ENCODE assay signal across 1 cellular context in the genomic region with DNA sequence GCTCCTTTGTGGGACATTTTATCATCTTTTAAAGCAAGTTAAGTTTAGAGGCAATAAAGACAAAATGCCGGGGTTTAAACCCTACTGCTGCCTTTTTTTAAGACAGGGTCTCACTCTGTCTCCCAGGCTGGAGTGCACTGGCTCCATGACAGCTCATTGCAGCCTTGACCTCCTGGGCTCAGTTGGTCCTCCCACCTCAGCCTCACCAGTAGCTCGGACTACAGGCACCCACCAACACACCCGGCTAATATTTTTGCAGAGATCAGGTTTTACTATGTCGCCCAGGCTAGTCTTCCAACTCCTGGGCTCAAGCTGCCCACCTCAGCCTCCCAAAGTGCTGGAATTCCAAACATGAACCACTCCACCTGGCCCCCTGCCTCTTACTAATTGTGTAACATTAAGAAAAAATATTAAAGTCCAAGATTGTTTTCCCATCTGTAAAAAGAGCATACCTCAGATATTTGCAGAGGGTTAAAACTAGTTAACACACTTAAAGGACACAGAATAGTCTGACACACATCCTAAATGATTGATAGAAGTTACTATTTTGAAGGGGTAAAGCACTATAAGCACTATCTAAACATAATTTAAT.
TF ChIP-seq lines count a peak whose summit lies in the region.

No MANE protein-coding gene starts in this region.

TF ChIP-seq in WTC11, 78 proteins besides CTCF, POLR2A, EP300 and RAD21 (continued from another document):
- TF ChIP-seq, protein P1, sequence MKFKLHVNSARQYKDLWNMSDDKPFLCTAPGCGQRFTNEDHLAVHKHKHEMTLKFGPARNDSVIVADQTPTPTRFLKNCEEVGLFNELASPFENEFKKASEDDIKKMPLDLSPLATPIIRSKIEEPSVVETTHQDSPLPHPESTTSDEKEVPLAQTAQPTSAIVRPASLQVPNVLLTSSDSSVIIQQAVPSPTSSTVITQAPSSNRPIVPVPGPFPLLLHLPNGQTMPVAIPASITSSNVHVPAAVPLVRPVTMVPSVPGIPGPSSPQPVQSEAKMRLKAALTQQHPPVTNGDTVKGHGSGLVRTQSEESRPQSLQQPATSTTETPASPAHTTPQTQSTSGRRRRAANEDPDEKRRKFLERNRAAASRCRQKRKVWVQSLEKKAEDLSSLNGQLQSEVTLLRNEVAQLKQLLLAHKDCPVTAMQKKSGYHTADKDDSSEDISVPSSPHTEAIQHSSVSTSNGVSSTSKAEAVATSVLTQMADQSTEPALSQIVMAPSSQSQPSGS (CRISPR knock-in tag; IDR thresholded peaks at IDR 0.05; ENCODE audit: borderline replicate concordance, low read depth), result no peak
- TF ChIP-seq NFE2L1 (CRISPR knock-in tag; IDR thresholded peaks at IDR 0.05), result no peak
- TF ChIP-seq CREM (CRISPR knock-in tag; IDR thresholded peaks at IDR 0.05), result no peak
- TF ChIP-seq HMGA2 (CRISPR knock-in tag; IDR thresholded peaks at IDR 0.05), result no peak
- TF ChIP-seq NFYB (CRISPR knock-in tag; conservative IDR thresholded peaks at IDR 0.05; ENCODE audit: low read depth), result no peak
- TF ChIP-seq, protein P2, sequence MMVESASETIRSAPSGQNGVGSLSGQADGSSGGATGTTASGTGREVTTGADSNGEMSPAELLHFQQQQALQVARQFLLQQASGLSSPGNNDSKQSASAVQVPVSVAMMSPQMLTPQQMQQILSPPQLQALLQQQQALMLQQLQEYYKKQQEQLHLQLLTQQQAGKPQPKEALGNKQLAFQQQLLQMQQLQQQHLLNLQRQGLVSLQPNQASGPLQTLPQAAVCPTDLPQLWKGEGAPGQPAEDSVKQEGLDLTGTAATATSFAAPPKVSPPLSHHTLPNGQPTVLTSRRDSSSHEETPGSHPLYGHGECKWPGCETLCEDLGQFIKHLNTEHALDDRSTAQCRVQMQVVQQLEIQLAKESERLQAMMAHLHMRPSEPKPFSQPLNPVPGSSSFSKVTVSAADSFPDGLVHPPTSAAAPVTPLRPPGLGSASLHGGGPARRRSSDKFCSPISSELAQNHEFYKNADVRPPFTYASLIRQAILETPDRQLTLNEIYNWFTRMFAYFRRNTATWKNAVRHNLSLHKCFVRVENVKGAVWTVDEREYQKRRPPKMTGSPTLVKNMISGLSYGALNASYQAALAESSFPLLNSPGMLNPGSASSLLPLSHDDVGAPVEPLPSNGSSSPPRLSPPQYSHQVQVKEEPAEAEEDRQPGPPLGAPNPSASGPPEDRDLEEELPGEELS (CRISPR knock-in tag; IDR thresholded peaks at IDR 0.05), result no peak
- TF ChIP-seq, protein P3, sequence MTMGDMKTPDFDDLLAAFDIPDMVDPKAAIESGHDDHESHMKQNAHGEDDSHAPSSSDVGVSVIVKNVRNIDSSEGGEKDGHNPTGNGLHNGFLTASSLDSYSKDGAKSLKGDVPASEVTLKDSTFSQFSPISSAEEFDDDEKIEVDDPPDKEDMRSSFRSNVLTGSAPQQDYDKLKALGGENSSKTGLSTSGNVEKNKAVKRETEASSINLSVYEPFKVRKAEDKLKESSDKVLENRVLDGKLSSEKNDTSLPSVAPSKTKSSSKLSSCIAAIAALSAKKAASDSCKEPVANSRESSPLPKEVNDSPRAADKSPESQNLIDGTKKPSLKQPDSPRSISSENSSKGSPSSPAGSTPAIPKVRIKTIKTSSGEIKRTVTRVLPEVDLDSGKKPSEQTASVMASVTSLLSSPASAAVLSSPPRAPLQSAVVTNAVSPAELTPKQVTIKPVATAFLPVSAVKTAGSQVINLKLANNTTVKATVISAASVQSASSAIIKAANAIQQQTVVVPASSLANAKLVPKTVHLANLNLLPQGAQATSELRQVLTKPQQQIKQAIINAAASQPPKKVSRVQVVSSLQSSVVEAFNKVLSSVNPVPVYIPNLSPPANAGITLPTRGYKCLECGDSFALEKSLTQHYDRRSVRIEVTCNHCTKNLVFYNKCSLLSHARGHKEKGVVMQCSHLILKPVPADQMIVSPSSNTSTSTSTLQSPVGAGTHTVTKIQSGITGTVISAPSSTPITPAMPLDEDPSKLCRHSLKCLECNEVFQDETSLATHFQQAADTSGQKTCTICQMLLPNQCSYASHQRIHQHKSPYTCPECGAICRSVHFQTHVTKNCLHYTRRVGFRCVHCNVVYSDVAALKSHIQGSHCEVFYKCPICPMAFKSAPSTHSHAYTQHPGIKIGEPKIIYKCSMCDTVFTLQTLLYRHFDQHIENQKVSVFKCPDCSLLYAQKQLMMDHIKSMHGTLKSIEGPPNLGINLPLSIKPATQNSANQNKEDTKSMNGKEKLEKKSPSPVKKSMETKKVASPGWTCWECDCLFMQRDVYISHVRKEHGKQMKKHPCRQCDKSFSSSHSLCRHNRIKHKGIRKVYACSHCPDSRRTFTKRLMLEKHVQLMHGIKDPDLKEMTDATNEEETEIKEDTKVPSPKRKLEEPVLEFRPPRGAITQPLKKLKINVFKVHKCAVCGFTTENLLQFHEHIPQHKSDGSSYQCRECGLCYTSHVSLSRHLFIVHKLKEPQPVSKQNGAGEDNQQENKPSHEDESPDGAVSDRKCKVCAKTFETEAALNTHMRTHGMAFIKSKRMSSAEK (CRISPR knock-in tag; IDR thresholded peaks at IDR 0.05; ENCODE audit: borderline replicate concordance), result no peak
- TF ChIP-seq, protein P4, sequence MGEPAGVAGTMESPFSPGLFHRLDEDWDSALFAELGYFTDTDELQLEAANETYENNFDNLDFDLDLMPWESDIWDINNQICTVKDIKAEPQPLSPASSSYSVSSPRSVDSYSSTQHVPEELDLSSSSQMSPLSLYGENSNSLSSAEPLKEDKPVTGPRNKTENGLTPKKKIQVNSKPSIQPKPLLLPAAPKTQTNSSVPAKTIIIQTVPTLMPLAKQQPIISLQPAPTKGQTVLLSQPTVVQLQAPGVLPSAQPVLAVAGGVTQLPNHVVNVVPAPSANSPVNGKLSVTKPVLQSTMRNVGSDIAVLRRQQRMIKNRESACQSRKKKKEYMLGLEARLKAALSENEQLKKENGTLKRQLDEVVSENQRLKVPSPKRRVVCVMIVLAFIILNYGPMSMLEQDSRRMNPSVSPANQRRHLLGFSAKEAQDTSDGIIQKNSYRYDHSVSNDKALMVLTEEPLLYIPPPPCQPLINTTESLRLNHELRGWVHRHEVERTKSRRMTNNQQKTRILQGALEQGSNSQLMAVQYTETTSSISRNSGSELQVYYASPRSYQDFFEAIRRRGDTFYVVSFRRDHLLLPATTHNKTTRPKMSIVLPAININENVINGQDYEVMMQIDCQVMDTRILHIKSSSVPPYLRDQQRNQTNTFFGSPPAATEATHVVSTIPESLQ (CRISPR knock-in tag; IDR thresholded peaks at IDR 0.05), result no peak
